In genomic region chr4:119672938-119673337, GRCh38 we compare ENCODE assay signal across 2 cellular contexts.
TF ChIP-seq lines count a peak whose summit lies in the region.

No MANE protein-coding gene starts in this region.

TF ChIP-seq in GM23338, 12 proteins besides CTCF, POLR2A, EP300 and RAD21 (continued from another document):
- TF ChIP-seq, protein P1, sequence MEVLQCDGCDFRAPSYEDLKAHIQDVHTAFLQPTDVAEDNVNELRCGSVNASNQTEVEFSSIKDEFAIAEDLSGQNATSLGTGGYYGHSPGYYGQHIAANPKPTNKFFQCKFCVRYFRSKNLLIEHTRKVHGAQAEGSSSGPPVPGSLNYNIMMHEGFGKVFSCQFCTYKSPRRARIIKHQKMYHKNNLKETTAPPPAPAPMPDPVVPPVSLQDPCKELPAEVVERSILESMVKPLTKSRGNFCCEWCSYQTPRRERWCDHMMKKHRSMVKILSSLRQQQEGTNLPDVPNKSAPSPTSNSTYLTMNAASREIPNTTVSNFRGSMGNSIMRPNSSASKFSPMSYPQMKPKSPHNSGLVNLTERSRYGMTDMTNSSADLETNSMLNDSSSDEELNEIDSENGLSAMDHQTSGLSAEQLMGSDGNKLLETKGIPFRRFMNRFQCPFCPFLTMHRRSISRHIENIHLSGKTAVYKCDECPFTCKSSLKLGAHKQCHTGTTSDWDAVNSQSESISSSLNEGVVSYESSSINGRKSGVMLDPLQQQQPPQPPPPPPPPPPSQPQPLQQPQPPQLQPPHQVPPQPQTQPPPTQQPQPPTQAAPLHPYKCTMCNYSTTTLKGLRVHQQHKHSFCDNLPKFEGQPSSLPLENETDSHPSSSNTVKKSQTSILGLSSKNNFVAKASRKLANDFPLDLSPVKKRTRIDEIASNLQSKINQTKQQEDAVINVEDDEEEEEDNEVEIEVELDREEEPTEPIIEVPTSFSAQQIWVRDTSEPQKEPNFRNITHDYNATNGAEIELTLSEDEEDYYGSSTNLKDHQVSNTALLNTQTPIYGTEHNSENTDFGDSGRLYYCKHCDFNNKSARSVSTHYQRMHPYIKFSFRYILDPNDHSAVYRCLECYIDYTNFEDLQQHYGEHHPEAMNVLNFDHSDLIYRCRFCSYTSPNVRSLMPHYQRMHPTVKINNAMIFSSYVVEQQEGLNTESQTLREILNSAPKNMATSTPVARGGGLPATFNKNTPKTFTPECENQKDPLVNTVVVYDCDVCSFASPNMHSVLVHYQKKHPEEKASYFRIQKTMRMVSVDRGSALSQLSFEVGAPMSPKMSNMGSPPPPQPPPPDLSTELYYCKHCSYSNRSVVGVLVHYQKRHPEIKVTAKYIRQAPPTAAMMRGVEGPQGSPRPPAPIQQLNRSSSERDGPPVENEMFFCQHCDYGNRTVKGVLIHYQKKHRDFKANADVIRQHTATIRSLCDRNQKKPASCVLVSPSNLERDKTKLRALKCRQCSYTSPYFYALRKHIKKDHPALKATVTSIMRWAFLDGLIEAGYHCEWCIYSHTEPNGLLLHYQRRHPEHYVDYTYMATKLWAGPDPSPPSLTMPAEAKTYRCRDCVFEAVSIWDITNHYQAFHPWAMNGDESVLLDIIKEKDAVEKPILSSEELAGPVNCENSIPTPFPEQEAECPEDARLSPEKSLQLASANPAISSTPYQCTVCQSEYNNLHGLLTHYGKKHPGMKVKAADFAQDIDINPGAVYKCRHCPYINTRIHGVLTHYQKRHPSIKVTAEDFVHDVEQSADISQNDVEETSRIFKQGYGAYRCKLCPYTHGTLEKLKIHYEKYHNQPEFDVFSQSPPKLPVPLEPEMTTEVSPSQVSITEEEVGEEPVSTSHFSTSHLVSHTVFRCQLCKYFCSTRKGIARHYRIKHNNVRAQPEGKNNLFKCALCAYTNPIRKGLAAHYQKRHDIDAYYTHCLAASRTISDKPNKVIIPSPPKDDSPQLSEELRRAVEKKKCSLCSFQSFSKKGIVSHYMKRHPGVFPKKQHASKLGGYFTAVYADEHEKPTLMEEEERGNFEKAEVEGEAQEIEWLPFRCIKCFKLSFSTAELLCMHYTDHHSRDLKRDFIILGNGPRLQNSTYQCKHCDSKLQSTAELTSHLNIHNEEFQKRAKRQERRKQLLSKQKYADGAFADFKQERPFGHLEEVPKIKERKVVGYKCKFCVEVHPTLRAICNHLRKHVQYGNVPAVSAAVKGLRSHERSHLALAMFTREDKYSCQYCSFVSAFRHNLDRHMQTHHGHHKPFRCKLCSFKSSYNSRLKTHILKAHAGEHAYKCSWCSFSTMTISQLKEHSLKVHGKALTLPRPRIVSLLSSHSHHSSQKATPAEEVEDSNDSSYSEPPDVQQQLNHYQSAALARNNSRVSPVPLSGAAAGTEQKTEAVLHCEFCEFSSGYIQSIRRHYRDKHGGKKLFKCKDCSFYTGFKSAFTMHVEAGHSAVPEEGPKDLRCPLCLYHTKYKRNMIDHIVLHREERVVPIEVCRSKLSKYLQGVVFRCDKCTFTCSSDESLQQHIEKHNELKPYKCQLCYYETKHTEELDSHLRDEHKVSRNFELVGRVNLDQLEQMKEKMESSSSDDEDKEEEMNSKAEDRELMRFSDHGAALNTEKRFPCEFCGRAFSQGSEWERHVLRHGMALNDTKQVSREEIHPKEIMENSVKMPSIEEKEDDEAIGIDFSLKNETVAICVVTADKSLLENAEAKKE (CRISPR knock-in tag; IDR thresholded peaks at IDR 0.05): no peak
- TF ChIP-seq, protein P2, sequence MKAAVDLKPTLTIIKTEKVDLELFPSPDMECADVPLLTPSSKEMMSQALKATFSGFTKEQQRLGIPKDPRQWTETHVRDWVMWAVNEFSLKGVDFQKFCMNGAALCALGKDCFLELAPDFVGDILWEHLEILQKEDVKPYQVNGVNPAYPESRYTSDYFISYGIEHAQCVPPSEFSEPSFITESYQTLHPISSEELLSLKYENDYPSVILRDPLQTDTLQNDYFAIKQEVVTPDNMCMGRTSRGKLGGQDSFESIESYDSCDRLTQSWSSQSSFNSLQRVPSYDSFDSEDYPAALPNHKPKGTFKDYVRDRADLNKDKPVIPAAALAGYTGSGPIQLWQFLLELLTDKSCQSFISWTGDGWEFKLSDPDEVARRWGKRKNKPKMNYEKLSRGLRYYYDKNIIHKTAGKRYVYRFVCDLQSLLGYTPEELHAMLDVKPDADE (IDR thresholded peaks at IDR 0.05): no peak
- TF ChIP-seq ZNF331 (CRISPR knock-in tag; IDR thresholded peaks at IDR 0.05; ENCODE audit: low read depth): no peak
TF ChIP-seq in GM23338: peak in this region for 0.

TF ChIP-seq in WTC11, 78 proteins besides CTCF, POLR2A, EP300 and RAD21 (continued from another document):
- TF ChIP-seq, protein P3, sequence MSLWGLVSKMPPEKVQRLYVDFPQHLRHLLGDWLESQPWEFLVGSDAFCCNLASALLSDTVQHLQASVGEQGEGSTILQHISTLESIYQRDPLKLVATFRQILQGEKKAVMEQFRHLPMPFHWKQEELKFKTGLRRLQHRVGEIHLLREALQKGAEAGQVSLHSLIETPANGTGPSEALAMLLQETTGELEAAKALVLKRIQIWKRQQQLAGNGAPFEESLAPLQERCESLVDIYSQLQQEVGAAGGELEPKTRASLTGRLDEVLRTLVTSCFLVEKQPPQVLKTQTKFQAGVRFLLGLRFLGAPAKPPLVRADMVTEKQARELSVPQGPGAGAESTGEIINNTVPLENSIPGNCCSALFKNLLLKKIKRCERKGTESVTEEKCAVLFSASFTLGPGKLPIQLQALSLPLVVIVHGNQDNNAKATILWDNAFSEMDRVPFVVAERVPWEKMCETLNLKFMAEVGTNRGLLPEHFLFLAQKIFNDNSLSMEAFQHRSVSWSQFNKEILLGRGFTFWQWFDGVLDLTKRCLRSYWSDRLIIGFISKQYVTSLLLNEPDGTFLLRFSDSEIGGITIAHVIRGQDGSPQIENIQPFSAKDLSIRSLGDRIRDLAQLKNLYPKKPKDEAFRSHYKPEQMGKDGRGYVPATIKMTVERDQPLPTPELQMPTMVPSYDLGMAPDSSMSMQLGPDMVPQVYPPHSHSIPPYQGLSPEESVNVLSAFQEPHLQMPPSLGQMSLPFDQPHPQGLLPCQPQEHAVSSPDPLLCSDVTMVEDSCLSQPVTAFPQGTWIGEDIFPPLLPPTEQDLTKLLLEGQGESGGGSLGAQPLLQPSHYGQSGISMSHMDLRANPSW (CRISPR knock-in tag; conservative IDR thresholded peaks at IDR 0.05; ENCODE audit: low read depth): no peak
- TF ChIP-seq ZNF232 (CRISPR knock-in tag; IDR thresholded peaks at IDR 0.05): no peak
- no peak for TF ChIP-seq ZNF219 (CRISPR knock-in tag; IDR thresholded peaks at IDR 0.05; ENCODE audit: borderline replicate concordance)
- TF ChIP-seq ATF6 (CRISPR knock-in tag; IDR thresholded peaks at IDR 0.05): no peak
- no peak for TF ChIP-seq ATF3 (CRISPR knock-in tag; conservative IDR thresholded peaks at IDR 0.05)
- TF ChIP-seq, protein P4, sequence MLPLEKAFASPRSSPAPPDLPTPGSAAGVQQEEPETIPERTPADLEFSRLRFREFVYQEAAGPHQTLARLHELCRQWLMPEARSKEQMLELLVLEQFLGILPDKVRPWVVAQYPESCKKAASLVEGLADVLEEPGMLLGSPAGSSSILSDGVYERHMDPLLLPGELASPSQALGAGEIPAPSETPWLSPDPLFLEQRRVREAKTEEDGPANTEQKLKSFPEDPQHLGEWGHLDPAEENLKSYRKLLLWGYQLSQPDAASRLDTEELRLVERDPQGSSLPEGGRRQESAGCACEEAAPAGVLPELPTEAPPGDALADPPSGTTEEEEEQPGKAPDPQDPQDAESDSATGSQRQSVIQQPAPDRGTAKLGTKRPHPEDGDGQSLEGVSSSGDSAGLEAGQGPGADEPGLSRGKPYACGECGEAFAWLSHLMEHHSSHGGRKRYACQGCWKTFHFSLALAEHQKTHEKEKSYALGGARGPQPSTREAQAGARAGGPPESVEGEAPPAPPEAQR (CRISPR knock-in tag; IDR thresholded peaks at IDR 0.05): no peak
- TF ChIP-seq NR3C1 (CRISPR knock-in tag; conservative IDR thresholded peaks at IDR 0.05; ENCODE audit: low read depth): no peak
